ENCODE assay signal across 11 cellular contexts in the genomic region with DNA sequence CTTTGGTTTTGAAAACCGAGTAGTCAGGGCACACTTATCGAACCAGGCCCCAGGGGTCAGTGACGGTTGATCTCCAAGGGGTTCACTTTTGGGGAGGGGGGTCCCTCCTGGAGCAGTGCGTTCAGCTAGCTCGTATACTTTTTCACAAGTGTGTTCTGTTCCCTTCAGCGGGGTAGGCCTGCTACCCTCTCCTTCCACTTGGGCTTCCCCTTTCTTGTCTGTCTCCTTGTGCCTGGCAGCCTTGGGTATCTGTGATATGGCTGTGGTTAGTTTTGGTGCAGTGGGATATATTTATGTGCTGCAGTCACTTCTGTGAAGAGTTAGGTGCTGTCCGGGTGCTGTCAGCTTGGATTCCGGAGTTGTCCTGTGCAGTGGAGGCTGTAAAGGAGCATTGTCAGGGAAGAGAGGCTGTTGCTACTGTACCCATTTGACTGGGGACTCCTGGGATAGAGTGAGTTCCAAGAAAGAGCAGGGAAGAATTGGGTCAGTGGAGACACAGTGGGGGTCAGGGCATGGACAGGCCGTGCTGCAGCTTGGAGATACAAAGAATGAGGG. TPM values are rescaled to one million over a fixed set of nuclear protein-coding genes. Genes with fewer than 3 reads are reported as not detected.
A peak's percentile ranks its signal among the peaks of the same experiment; 100 is the strongest.
DNase-seq lines count a peak whose midpoint lies in the region; ATAC-seq and TF ChIP-seq lines count a peak whose summit lies in the region.
"Had no signal": no experiment of that assay in that cellular context is flagged by ENCODE, and none has a peak within 500 bp of the region (broad histone marks: within the 10 kb centered on the region; RNA-seq: fewer than 3 reads in every experiment).

No MANE protein-coding gene starts in this region.

- H3K27ac Mint-ChIP-seq in CD4-positive, alpha-beta memory T cell = peak overlapping the region in 6 of 7 donors; percentile 42 to 87 (median 66)
- peak overlapping the region; percentile 37 for H3K27ac Mint-ChIP-seq in activated naive CD8-positive, alpha-beta T cell treated with anti-CD3 and anti-CD28 coated beads, Interleukin-2, amount 10 ng/mL, durations not matched to agents 7 days and 5 days
- peak overlapping the region; percentile 60 for H3K27ac Mint-ChIP-seq in neural crest cell (ENCODE audit: unreplicated experiment)
- H3K27ac Mint-ChIP-seq: nephron had no signal

- H3K9me3 Mint-ChIP-seq in CD4-positive, alpha-beta memory T cell = no peaks in the 10 kb centered on the region
- peaks cover 2% of the 10 kb centered on the region for H3K9me3 Mint-ChIP-seq in activated naive CD8-positive, alpha-beta T cell treated with anti-CD3 and anti-CD28 coated beads, Interleukin-2, amount 10 ng/mL, durations not matched to agents 7 days and 5 days
- H3K9me3 Mint-ChIP-seq in neural crest cell = no peaks in the 10 kb centered on the region
- H3K9me3 Mint-ChIP-seq: nephron had no signal

- no peaks in the 10 kb centered on the region for H3K27me3 Mint-ChIP-seq in CD4-positive, alpha-beta memory T cell
- no peaks in the 10 kb centered on the region for H3K27me3 Mint-ChIP-seq in activated naive CD8-positive, alpha-beta T cell treated with anti-CD3 and anti-CD28 coated beads, Interleukin-2, amount 10 ng/mL, durations not matched to agents 7 days and 5 days
- H3K27me3 Mint-ChIP-seq in neural crest cell (ENCODE audit: low read depth) = no peaks in the 10 kb centered on the region

- H3K36me3 ChIP-seq in CD4-positive, alpha-beta memory T cell (ENCODE audit: insufficient read depth, low read length) = no peaks in the 10 kb centered on the region
- H3K36me3 ChIP-seq: WERI-Rb-1 had no signal

- peaks cover 39 to 78% (median 58%) of the 10 kb centered on the region in 4 donors for H3K4me1 Mint-ChIP-seq in CD4-positive, alpha-beta memory T cell
- peaks cover 43% of the 10 kb centered on the region for H3K4me1 Mint-ChIP-seq in activated naive CD8-positive, alpha-beta T cell treated with anti-CD3 and anti-CD28 coated beads, Interleukin-2, amount 10 ng/mL, durations not matched to agents 7 days and 5 days
- peaks cover 18% of the 10 kb centered on the region for H3K4me1 Mint-ChIP-seq in neural crest cell

- H3K4me1 ChIP-seq in CD4-positive, alpha-beta memory T cell (ENCODE audit: insufficient read depth, low read length) = peaks cover 52% of the 10 kb centered on the region

- no peak overlapping the region for H3K27ac ChIP-seq in CD4-positive, alpha-beta memory T cell (ENCODE audit: low read depth, low read length)
- H3K27ac ChIP-seq: WERI-Rb-1 had no signal

- no peak for ATAC-seq in activated naive CD8-positive, alpha-beta T cell treated with anti-CD3 and anti-CD28 coated beads, Interleukin-2, amount 10 ng/mL, durations not matched to agents 7 days and 5 days (ENCODE audit: low read depth)
- no peak for ATAC-seq in GM18868 (IDR thresholded peaks at IDR 0.05; ENCODE audit: unreplicated experiment)
- ATAC-seq: HepG2 had no signal

- H3K36me3 Mint-ChIP-seq in CD4-positive, alpha-beta memory T cell = peaks cover 0 to 3% of the 10 kb centered on the region in 2 donors
- H3K36me3 Mint-ChIP-seq in activated naive CD8-positive, alpha-beta T cell treated with anti-CD3 and anti-CD28 coated beads, Interleukin-2, amount 10 ng/mL, durations not matched to agents 7 days and 5 days = peaks cover 5% of the 10 kb centered on the region
- H3K36me3 Mint-ChIP-seq in neural crest cell (ENCODE audit: low read depth) = no peaks in the 10 kb centered on the region

- peak overlapping the region in 7 of 8 donors; percentile 1 to 75 (median 35) for H3K4me3 Mint-ChIP-seq in CD4-positive, alpha-beta memory T cell
- H3K4me3 Mint-ChIP-seq in activated naive CD8-positive, alpha-beta T cell treated with anti-CD3 and anti-CD28 coated beads, Interleukin-2, amount 10 ng/mL, durations not matched to agents 7 days and 5 days = peak overlapping the region; percentile 1
- H3K4me3 Mint-ChIP-seq in neural crest cell = no peak overlapping the region

- no peaks in the 10 kb centered on the region for H3K9me3 ChIP-seq in CD4-positive, alpha-beta memory T cell (ENCODE audit: control insufficient read depth in 1 of 2, low read length in 2 of 2)

- TF ChIP-seq CTCF in neural crest cell (conservative IDR thresholded peaks at IDR 0.05) = no peak

- CTCF ChIA-PET in CD4-positive, alpha-beta memory T cell (lab: Charles Lee; ENCODE audit: partially characterized antibody) = interaction anchor here (1.2 to 8.3 kb wide), 3 partner anchors 11 to 34 kb away, joined by 3 to 39 read pairs (median 13); no protein-coding TSS in a partner anchor

- intact Hi-C loops in CD4-positive, alpha-beta memory T cell (cut with micrococcal nuclease) = no loop called here

- DNase-seq in CD4-positive, alpha-beta memory T cell = no peak
- peak; percentile 50 for DNase-seq in MV-4-11 (lab: John Stamatoyannopoulos, UW)
- DNase-seq in activated naive CD8-positive, alpha-beta T cell treated with anti-CD3 and anti-CD28 coated beads, Interleukin-2, amount 10 ng/mL, durations not matched to agents 7 days and 5 days = no peak
- DNase-seq in neural crest cell (ENCODE audit: low read depth, low spot score) = no peak
- no peak for DNase-seq in mesenteric fat pad (ENCODE audit: low spot score)
- DNase-seq in pons (ENCODE audit: low spot score) = no peak
- DNase-seq: caudate nucleus, WERI-Rb-1 had no signal

- POLR2A ChIA-PET in CD4-positive, alpha-beta memory T cell (lab: Charles Lee; ENCODE audit: partially characterized antibody) = interaction anchor here (1.0 kb wide), 1 partner anchor 23 kb away, joined by 3 read pairs; no protein-coding TSS in a partner anchor
- POLR2A ChIA-PET in activated naive CD8-positive, alpha-beta T cell treated with anti-CD3 and anti-CD28 coated beads, Interleukin-2, amount 10 ng/mL, durations not matched to agents 7 days and 5 days (lab: Charles Lee) = interaction anchor here (1.5 kb wide), 1 partner anchor 10 kb away, joined by 3 read pairs; no protein-coding TSS in a partner anchor

- no peaks in the 10 kb centered on the region for H3K27me3 ChIP-seq in CD4-positive, alpha-beta memory T cell (ENCODE audit: insufficient read depth, low read length)

- H3K4me3 ChIP-seq in CD4-positive, alpha-beta memory T cell (ENCODE audit: low read length in 2 of 2) = no peak overlapping the region

RNA-seq across cellular contexts. Expression of a gene that starts 29.7 kb away (rescaled TPM):
- 10 to 100 TPM; 49.7 to 50.0 TPM for total RNA-seq in CD4-positive, alpha-beta memory T cell
- polyA plus RNA-seq in CD4-positive, alpha-beta memory T cell = 10 to 100 TPM in 1 of 2 donors, 1 to 10 TPM in 1; 4.6 to 12.2 TPM
- 10 to 100 TPM; 48.3 to 48.4 TPM for total RNA-seq in activated naive CD8-positive, alpha-beta T cell treated with anti-CD3 and anti-CD28 coated beads, Interleukin-2, amount 10 ng/mL, durations not matched to agents 7 days and 5 days
- total RNA-seq in neural crest cell (14.4 and 21.0 TPM in 2 replicates), mesenteric fat pad (39.6 TPM)
